Comparison of ENCODE assay signal across 8 cellular contexts in genomic region chr4:127783026-127783769, GRCh38. TPM values are rescaled to one million over a fixed set of nuclear protein-coding genes. Genes with fewer than 3 reads are reported as not detected.
DNase-seq lines count a peak whose midpoint lies in the region; ATAC-seq, FAIRE-seq and TF ChIP-seq lines count a peak whose summit lies in the region.

No MANE protein-coding gene starts in this region.

- peak overlapping the region; percentile 94 for H2AFZ ChIP-seq in PC-3 (ENCODE audit: low read length)
- peak overlapping the region; percentile 89 for H2AFZ ChIP-seq in keratinocyte (ENCODE audit: control insufficient read depth, low read length)

- H3K27me3 ChIP-seq in A673 (replicated peaks; ENCODE audit: insufficient read depth, low read depth, low read length, poor library complexity) (peaks cover 26% of the 10 kb centered on the region), PC-3 (ENCODE audit: low read length) (no peaks in the 10 kb centered on the region), keratinocyte (ENCODE audit: control insufficient read depth, extremely low read depth, insufficient read depth, low read length) (no peaks in the 10 kb centered on the region)

- H3K9me3 Mint-ChIP-seq in chondrocyte (ENCODE audit: low read depth), result no peaks in the 10 kb centered on the region

- FAIRE-seq in G401.6 (lab: Jason Lieb, UNC) (peak; percentile 44), keratinocyte (lab: Jason Lieb, UNC) (peak; percentile 93)

- H3K9me3 ChIP-seq in A673 (ENCODE audit: low read depth, low read length, poor library complexity, severe bottlenecking), result no peaks in the 10 kb centered on the region
- H3K9me3 ChIP-seq in PC-3 (ENCODE audit: low read length), result no peaks in the 10 kb centered on the region
- no peaks in the 10 kb centered on the region for H3K9me3 ChIP-seq in keratinocyte (ENCODE audit: control insufficient read depth, low read depth, low read length)

- H3K9me2 ChIP-seq in PC-3 (replicated peaks; ENCODE audit: low read length), result no peaks in the 10 kb centered on the region

- no peaks in the 10 kb centered on the region for H3F3A ChIP-seq in PC-3 (ENCODE audit: low read length, unreplicated experiment)

- H3K36me3 Mint-ChIP-seq in chondrocyte (ENCODE audit: low read depth), result no peaks in the 10 kb centered on the region

- peaks cover 3% of the 10 kb centered on the region for H3K27me3 Mint-ChIP-seq in chondrocyte (ENCODE audit: low read depth)

- intact Hi-C loops in A673 (cut with micrococcal nuclease; ENCODE audit: unreplicated experiment) (loop anchor here (5.0 to 10.0 kb wide), 2 partner anchors 99 to 272 kb away; partner anchors contain the start of gene PLK4), PC-3 (cut with micrococcal nuclease) (loop anchor here (5.0 kb wide), 1 partner anchor 99 kb away; the partner anchor contains the start of gene PLK4)

- peak overlapping the region; percentile 83 for H3K4me3 Mint-ChIP-seq in chondrocyte (ENCODE audit: unreplicated experiment)

- dilution Hi-C loops in keratinocyte (cut with MboI; ENCODE audit: extremely low pct_ligation_motif_present, low sequenced_read_pairs), result no loop called here

- BruUV-seq in A673 (replicated peaks; lab: Mats Ljungman, UMichigan), result TSS peak; percentile 45
- BruUV-seq in PC-3 (replicated peaks; lab: Mats Ljungman, UMichigan), result no TSS peak

- POLR2A ChIA-PET in A673 (lab: Charles Lee; ENCODE audit: low non-redundant PET), result interaction anchor here (0.7 kb wide), 1 partner anchor 105 kb away, joined by 7 read pairs; no protein-coding TSS in a partner anchor
- POLR2A ChIA-PET in PC-3 (lab: Charles Lee; ENCODE audit: unreplicated experiment), result no interaction called here

- no peaks in the 10 kb centered on the region for H4K20me1 ChIP-seq in PC-3 (ENCODE audit: low read length)
- no peaks in the 10 kb centered on the region for H4K20me1 ChIP-seq in keratinocyte (ENCODE audit: control insufficient read depth, extremely low read depth, insufficient read depth, low read length)

- H3K27ac Mint-ChIP-seq in chondrocyte (ENCODE audit: unreplicated experiment), result peak overlapping the region; percentile 92

- H3K36me3 ChIP-seq in A673 (ENCODE audit: insufficient read depth, low read length, poor library complexity, severe bottlenecking) (no peaks in the 10 kb centered on the region), PC-3 (ENCODE audit: low read depth, low read length) (no peaks in the 10 kb centered on the region), keratinocyte (ENCODE audit: control insufficient read depth in 2 of 2, extremely low read depth in 1 of 2, insufficient read depth in 2 of 2, low read length in 2 of 2) (no peaks in the 10 kb centered on the region)

- no peak overlapping the region for H3K27ac ChIP-seq in A673 (ENCODE audit: low read depth, low read length, poor library complexity, severe bottlenecking)
- H3K27ac ChIP-seq in PC-3 (ENCODE audit: low read length), result no peak overlapping the region
- H3K27ac ChIP-seq in keratinocyte (ENCODE audit: control insufficient read depth, insufficient read depth, low read length), result peak overlapping the region; percentile 99
- H3K27ac ChIP-seq in skin epidermis, result peak overlapping the region; percentile 17 to 88 (median 79)

- ATAC-seq in HG03135 (IDR thresholded peaks at IDR 0.05; ENCODE audit: unreplicated experiment) (peak; percentile 7), PC-3 (peak; percentile 17)

- peak overlapping the region; percentile 63 for H3K4me3 ChIP-seq in A673 (ENCODE audit: low read depth, low read length, poor library complexity, severe bottlenecking)
- H3K4me3 ChIP-seq in PC-3 (ENCODE audit: low read length), result peak overlapping the region; percentile 77
- H3K4me3 ChIP-seq in keratinocyte (ENCODE audit: control insufficient read depth in 2 of 3, extremely low read depth in 1 of 3, insufficient read depth in 2 of 3, low read depth in 1 of 3, low read length in 3 of 3), result peak overlapping the region; percentile 55 to 98 (median 93)
- peak overlapping the region; percentile 52 to 67 (median 61) for H3K4me3 ChIP-seq in skin epidermis

- H3K9me1 ChIP-seq in keratinocyte (ENCODE audit: control insufficient read depth, extremely low read depth, insufficient read depth, low read length), result no peaks in the 10 kb centered on the region

- TF ChIP-seq CTCF in A673 (conservative IDR thresholded peaks at IDR 0.05; ENCODE audit: low read depth, low read length) (no peak), PC-3 (conservative IDR thresholded peaks at IDR 0.05; ENCODE audit: low read depth, low read length) (no peak), chondrocyte (IDR thresholded peaks at IDR 0.05) (no peak), keratinocyte (optimal IDR thresholded peaks at IDR 0.05 in 1 of 3, IDR thresholded peaks at IDR 0.05 in 1 of 3, conservative IDR thresholded peaks at IDR 0.05 in 1 of 3; ENCODE audit: extremely low read depth in 1 of 3, insufficient read depth in 2 of 3, low read length in 3 of 3) (no peak)

- peaks cover 49% of the 10 kb centered on the region for H3K79me2 ChIP-seq in PC-3 (ENCODE audit: low read length)
- H3K79me2 ChIP-seq in keratinocyte (ENCODE audit: control insufficient read depth, insufficient read depth, low read length), result peaks cover 34% of the 10 kb centered on the region

- peaks cover 22% of the 10 kb centered on the region for H3K4me1 Mint-ChIP-seq in chondrocyte (ENCODE audit: low read depth)

- CTCF ChIA-PET in A673 (lab: Charles Lee) (no interaction called here), PC-3 (lab: Charles Lee) (no interaction called here)

- H3K4me2 ChIP-seq in PC-3 (ENCODE audit: low read length) (peak overlapping the region; percentile 89), keratinocyte (ENCODE audit: control insufficient read depth, extremely low read depth, insufficient read depth, low read depth, low read length) (peak overlapping the region; percentile 95)

- H3K9ac ChIP-seq in PC-3 (ENCODE audit: low read length), result peak overlapping the region; percentile 79
- H3K9ac ChIP-seq in keratinocyte (ENCODE audit: control insufficient read depth, extremely low read depth, insufficient read depth, low read length), result peak overlapping the region; percentile 99

- H3K4me1 ChIP-seq in A673 (ENCODE audit: insufficient read depth, low read length, poor library complexity, severe bottlenecking) (no peaks in the 10 kb centered on the region), PC-3 (ENCODE audit: insufficient read depth, low read length) (0 out of 2 replicates have a peak, but pooled peaks cover 7% of the 10 kb centered on the region), keratinocyte (ENCODE audit: control insufficient read depth, extremely low read depth, insufficient read depth, low read length) (no peaks in the 10 kb centered on the region)

- no peak for DNase-seq in A673 (ENCODE audit: low spot score)
- DNase-seq in PC-3, result peak; percentile 35
- DNase-seq in chondrocyte (ENCODE audit: low spot score), result peak; percentile 68
- peak; percentile 90 for DNase-seq in keratinocyte (ENCODE audit: low read depth, low spot score)
- DNase-seq in CD1c-positive myeloid dendritic cell (ENCODE audit: extremely low spot score), result no peak

RNA-seq across cellular contexts. Expression of gene HSPA4L, which starts 1.1 kb away (rescaled TPM):
- total RNA-seq in A673 (2021) (3.8 and 4.9 TPM in 2 replicates), PC-3 (2014; rRNA removed) (8.7 and 9.2 TPM in 2 replicates), chondrocyte (3.7 to 5.7 TPM (median 4.0 TPM) in 3 replicates)
- polyA plus RNA-seq in keratinocyte, result 14.3 to 25.4 TPM (median 18.2 TPM) in 3 replicates
- polyA plus RNA-seq in keratinocyte (2011; ENCODE audit: low read depth), result 39.0 TPM
- polyA plus RNA-seq in keratinocyte (2011; cell fraction: cytosol; rRNA removed), result 10.9 and 21.8 TPM in 2 replicates
- 23.4 and 28.9 TPM in 2 replicates for polyA plus RNA-seq in keratinocyte (2011; cell fraction: nucleus; rRNA removed)
- polyA plus RNA-seq in keratinocyte (2012; ENCODE audit: low replicate concordance), result 23.1 and 31.4 TPM in 2 replicates
- polyA minus RNA-seq in keratinocyte, result 10.3 to 36.0 TPM (median 33.6 TPM) in 3 replicates
- polyA minus RNA-seq in keratinocyte (2011; cell fraction: cytosol; rRNA and poly(A)+ RNA removed), result 18.2 TPM
- polyA minus RNA-seq in keratinocyte (2011; cell fraction: nucleus; rRNA and poly(A)+ RNA removed), result 32.9 and 52.7 TPM in 2 replicates

RNA-seq across cellular contexts. Expression of gene SLC25A31, which starts 53.0 kb away (rescaled TPM):
- total RNA-seq in A673 (2021) (not detected in 2 replicates), PC-3 (2014; rRNA removed) (not detected in 2 replicates), chondrocyte (not detected in 3 replicates)
- polyA plus RNA-seq in keratinocyte, result 0.06 TPM in 1 of 3 replicates, not detected in the others
- polyA plus RNA-seq in keratinocyte (2011; ENCODE audit: low read depth), result not detected
- polyA plus RNA-seq in keratinocyte (2011; cell fraction: cytosol; rRNA removed), result not detected in 2 replicates
- polyA plus RNA-seq in keratinocyte (2011; cell fraction: nucleus; rRNA removed), result not detected in 2 replicates
- polyA plus RNA-seq in keratinocyte (2012; ENCODE audit: low replicate concordance), result not detected in 2 replicates
- polyA minus RNA-seq in keratinocyte, result not detected in 3 replicates
- polyA minus RNA-seq in keratinocyte (2011; cell fraction: cytosol; rRNA and poly(A)+ RNA removed), result not detected
- not detected in 2 replicates for polyA minus RNA-seq in keratinocyte (2011; cell fraction: nucleus; rRNA and poly(A)+ RNA removed)

Comparison
In these comparisons a context has a peak if more than half of its experiments do, and no peak if none do; other contexts are left out.
1. DNase-seq: peak in PC-3 (single experiment), chondrocyte (single experiment) and keratinocyte (single experiment); none in A673 (single experiment) and CD1c-positive myeloid dendritic cell (single experiment).
2. H3K27ac ChIP-seq: peak in keratinocyte (single experiment) and skin epidermis (21 of 21); none in A673 (single experiment) and PC-3 (single experiment).
3. Peak in every context shown above with its lines, with median percentiles within 50 percentile points of each other: H3K4me3 ChIP-seq.